13 cellular contexts compared by ENCODE assay signal in the genomic region with DNA sequence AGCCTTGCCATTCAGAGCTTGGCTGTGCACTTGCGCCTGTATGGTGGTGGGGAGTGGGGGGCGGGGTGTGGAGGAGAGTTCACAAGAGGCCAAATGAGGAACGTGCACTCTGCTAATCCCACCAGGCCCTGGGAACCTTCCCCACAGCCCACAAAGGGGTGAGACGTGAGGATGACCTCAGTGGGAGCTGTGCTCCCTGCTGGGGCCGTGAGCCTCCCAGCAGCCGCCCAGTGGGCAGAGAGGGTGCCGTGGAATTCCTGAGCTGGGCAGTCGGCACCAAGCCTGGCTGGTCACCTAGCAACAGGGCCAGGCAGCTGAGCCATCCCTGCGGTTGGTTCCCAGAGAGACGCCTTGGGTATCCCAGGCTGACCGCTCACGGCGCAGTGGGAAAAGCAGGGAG. TPM values are rescaled to one million over a fixed set of nuclear protein-coding genes. Genes with fewer than 3 reads are reported as not detected.
DNase-seq lines count a peak whose midpoint lies in the region; TF ChIP-seq lines count a peak whose summit lies in the region.
"Had no signal": no experiment of that assay in that cellular context is flagged by ENCODE, and none has a peak within 500 bp of the region (broad histone marks: within the 10 kb centered on the region; RNA-seq: fewer than 3 reads in every experiment).

No MANE protein-coding gene starts in this region.

- peak overlapping the region in 3 of 5 experiments; percentile 70 to 96 (median 91) for H3K27ac Mint-ChIP-seq in brain

- H3K4me3 ChIP-seq in HUES64 (ENCODE audit: low read length): no peak overlapping the region
- no peak overlapping the region for H3K4me3 ChIP-seq in PC-9
- H3K4me3 ChIP-seq: stomach had no signal

- no peak overlapping the region for H2AFZ ChIP-seq in PC-9

- H3K9me3 ChIP-seq in HUES64 (ENCODE audit: insufficient read depth, low read depth, low read length): no peaks in the 10 kb centered on the region
- H3K9me3 ChIP-seq in PC-9 (ENCODE audit: insufficient read depth, low read depth): no peaks in the 10 kb centered on the region
- H3K9me3 ChIP-seq: stomach had no signal

- no peaks in the 10 kb centered on the region for H3F3A ChIP-seq in PC-9 (ENCODE audit: insufficient read depth, low read depth)

- H3K9me3 Mint-ChIP-seq in brain: no peaks in the 10 kb centered on the region
- H3K9me3 Mint-ChIP-seq: CD8-positive, alpha-beta memory T cell had no signal

- no TSS peak for BruUV-seq in PC-9 (replicated peaks; lab: Mats Ljungman, UMichigan)

- H3K4me1 ChIP-seq in HUES64 (ENCODE audit: insufficient read depth, low read length) (peaks cover 40% of the 10 kb centered on the region), PC-9 (replicated peaks; ENCODE audit: insufficient read depth) (0 out of 2 replicates have a peak, but pooled peaks cover 9% of the 10 kb centered on the region)

- peaks cover 73% of the 10 kb centered on the region for H3K4me1 Mint-ChIP-seq in brain
- H3K4me1 Mint-ChIP-seq: CD8-positive, alpha-beta memory T cell had no signal

- H3K27me3 ChIP-seq in HUES64 (ENCODE audit: insufficient read depth, low read length): no peaks in the 10 kb centered on the region
- H3K27me3 ChIP-seq in PC-9 (ENCODE audit: insufficient read depth, low read depth): no peaks in the 10 kb centered on the region
- H3K27me3 ChIP-seq: stomach had no signal

- no peaks in the 10 kb centered on the region for H3K79me2 ChIP-seq in PC-9 (ENCODE audit: low read depth)

- no peak overlapping the region for H3K4me2 ChIP-seq in PC-9

- POLR2A ChIA-PET in PC-9 (lab: Charles Lee; ENCODE audit: unreplicated experiment): no interaction called here

- intact Hi-C loops in PC-9 (cut with micrococcal nuclease; ENCODE audit: unreplicated experiment): no loop called here

- DNase-seq in midbrain (lab: John Stamatoyannopoulos, UW): peak; percentile 42
- peak in 40 of 49 donors; percentile 15 to 82 (median 49) for DNase-seq in substantia nigra (lab: John Stamatoyannopoulos, UW)
- DNase-seq in NCI-H2107 (lab: John Stamatoyannopoulos, UW): no peak
- no peak for DNase-seq in PC-9
- no peak for DNase-seq in NCI-H524 (lab: John Stamatoyannopoulos, UW)
- DNase-seq: CD8-positive, alpha-beta memory T cell; GDM1; NCI-H510A treated with DMSO at 0.1 percent for 48 hours; PC-3; stomach; T-helper 1 cell had no signal

- H3K36me3 Mint-ChIP-seq in brain: no peaks in the 10 kb centered on the region
- H3K36me3 Mint-ChIP-seq: CD8-positive, alpha-beta memory T cell had no signal

- no peak overlapping the region for H3K9ac ChIP-seq in HUES64 (ENCODE audit: low read depth, low read length)

- no peaks in the 10 kb centered on the region for H3K9me2 ChIP-seq in PC-9 (ENCODE audit: insufficient read depth)

- H3K27me3 Mint-ChIP-seq in brain: peaks cover 1% of the 10 kb centered on the region

- no peaks in the 10 kb centered on the region for H4K20me1 ChIP-seq in PC-9 (ENCODE audit: insufficient read depth)

- H3K4me3 Mint-ChIP-seq in brain: no peak overlapping the region
- H3K4me3 Mint-ChIP-seq: CD8-positive, alpha-beta memory T cell had no signal

- WGBS in HUES64: 86% methylated on average over 13 of the region's 13 CpGs

- CTCF ChIA-PET in PC-9 (lab: Charles Lee): interaction anchor here (0.6 kb wide), 1 partner anchor 351 kb away, joined by 5 read pairs; no protein-coding TSS in a partner anchor

- TF ChIP-seq CTCF in brain (conservative IDR thresholded peaks at IDR 0.05): no peak
- TF ChIP-seq CTCF in PC-9 (conservative IDR thresholded peaks at IDR 0.05): no peak

- H3K27ac ChIP-seq in HUES64 (ENCODE audit: low read depth, low read length): 0 out of 2 replicates have a peak overlapping the region, but pooled peaks have one; percentile 45
- no peak overlapping the region for H3K27ac ChIP-seq in substantia nigra (ENCODE audit: low read depth, low read length, poor library complexity, severe bottlenecking)
- H3K27ac ChIP-seq in PC-9: no peak overlapping the region

- H3K36me3 ChIP-seq in HUES64 (ENCODE audit: insufficient read depth, low read length) (no peaks in the 10 kb centered on the region), PC-9 (ENCODE audit: low read depth) (no peaks in the 10 kb centered on the region)

RNA-seq across cellular contexts. Expression of a gene that starts 53.7 kb away (rescaled TPM):
- polyA plus RNA-seq in HUES64 (2013, experiment 1 of 2): 46.6 TPM
- 56.0 TPM for polyA plus RNA-seq in HUES64 (2013, experiment 2 of 2)
- polyA plus RNA-seq in brain (ENCODE audit: insufficient read depth, low read depth, low replicate concordance): 48.7 TPM
- 9.7 and 19.0 TPM in 2 replicates for total RNA-seq in PC-9 (2021)

RNA-seq across cellular contexts. Expression of a gene that starts 54.2 kb away (rescaled TPM):
- polyA plus RNA-seq in HUES64 (2013, experiment 1 of 2): 35.7 TPM
- polyA plus RNA-seq in HUES64 (2013, experiment 2 of 2): 39.1 TPM
- 41.2 TPM for polyA plus RNA-seq in brain (ENCODE audit: insufficient read depth, low read depth, low replicate concordance)
- 13.0 and 13.4 TPM in 2 replicates for total RNA-seq in PC-9 (2021)

Comparison
In these comparisons a context has a peak if more than half of its experiments do, and no peak if none do; other contexts are left out.
1. DNase-seq: peak in midbrain (single experiment) and substantia nigra (40 of 49); none in NCI-H2107 (single experiment), PC-9 (0 of 2) and NCI-H524 (0 of 2).